In genomic region chr3:17507480-17507879, GRCh38 we compare ENCODE assay signal across 20 cellular contexts.
DNase-seq lines count a peak whose midpoint lies in the region; ATAC-seq, FAIRE-seq and TF ChIP-seq lines count a peak whose summit lies in the region.
"Had no signal": no experiment of that assay in that cellular context is flagged by ENCODE, and none has a peak within 500 bp of the region (broad histone marks: within the 10 kb centered on the region; RNA-seq: fewer than 3 reads in every experiment).

No MANE protein-coding gene starts in this region.

- peak overlapping the region; percentile 9; the same call in 1 of the 3 replicates for H3K4me2 ChIP-seq in A549
- H3K4me2 ChIP-seq in PC-3 (ENCODE audit: low read length) = peak overlapping the region; percentile 5; the same call in 1 of the 2 replicates
- H3K4me2 ChIP-seq: BLaER1 had no signal

- TF ChIP-seq POLR2A in A549 (IDR thresholded peaks at IDR 0.05; ENCODE audit: low read length) = no peak

- FAIRE-seq in A549 (lab: Jason Lieb, UNC) (no peak), kidney (lab: Jason Lieb, UNC) (peak; percentile 44)
- FAIRE-seq: D721Med, GM12891, GM19239 had no signal

- no peaks in the 10 kb centered on the region for H4K20me1 ChIP-seq in PC-3 (ENCODE audit: low read length)

- BruUV-seq in PC-3 (replicated peaks; lab: Mats Ljungman, UMichigan) = no TSS peak

- no peak for DNase-seq in A549 (ENCODE audit: low read depth in 1 of 2, low spot score in 1 of 2)
- peak; percentile 40 for DNase-seq in PC-3
- DNase-seq in kidney = no peak
- DNase-seq in CD4-positive, alpha-beta memory T cell = no peak
- DNase-seq: ACHN; BE2C; C1 segment of cervical spinal cord; Caco-2; Calu3; CD4-positive, CD25-positive, alpha-beta regulatory T cell; CD8-positive, alpha-beta T cell; DMS79 treated with DMSO at 0.1 percent for 48 hours; GF-D8 had no signal

- no peaks in the 10 kb centered on the region for H3K27me3 Mint-ChIP-seq in CD4-positive, alpha-beta memory T cell
- H3K27me3 Mint-ChIP-seq: CD4-positive, CD25-positive, alpha-beta regulatory T cell had no signal

- H3K4me1 ChIP-seq in A549 (peaks cover 40% of the 10 kb centered on the region), PC-3 (ENCODE audit: insufficient read depth, low read length) (peaks cover 16% of the 10 kb centered on the region), kidney (ENCODE audit: control insufficient read depth in 1 of 2, insufficient read depth in 1 of 2, low read depth in 1 of 2, low read length in 2 of 2) (peaks cover 0 to 2% of the 10 kb centered on the region in 2 donors)
- H3K4me1 ChIP-seq in CD4-positive, alpha-beta memory T cell (ENCODE audit: insufficient read depth, low read length) = no peaks in the 10 kb centered on the region
- H3K4me1 ChIP-seq: BE2C, BLaER1 had no signal

- H3K4me3 Mint-ChIP-seq in CD4-positive, alpha-beta memory T cell = no peak overlapping the region
- H3K4me3 Mint-ChIP-seq: CD14-positive monocyte; CD4-positive, CD25-positive, alpha-beta regulatory T cell; CD8-positive, alpha-beta T cell had no signal

- no peaks in the 10 kb centered on the region for H3K4me1 Mint-ChIP-seq in CD4-positive, alpha-beta memory T cell
- H3K4me1 Mint-ChIP-seq: CD14-positive monocyte had no signal

- CTCF ChIA-PET in A549 (lab: Yijun Ruan, JAX) (no interaction called here), PC-3 (lab: Charles Lee) (no interaction called here)
- CTCF ChIA-PET in CD4-positive, alpha-beta memory T cell (lab: Charles Lee; ENCODE audit: partially characterized antibody) = no interaction called here

- no peak overlapping the region for H2AFZ ChIP-seq in PC-3 (ENCODE audit: low read length)

- TF ChIP-seq RAD21 in A549 (conservative IDR thresholded peaks at IDR 0.05 in 1 of 2, IDR thresholded peaks at IDR 0.05 in 1 of 2) = no peak

- no peaks in the 10 kb centered on the region for H3K9me2 ChIP-seq in PC-3 (replicated peaks; ENCODE audit: low read length)

- H3K9me3 ChIP-seq in A549 (no peaks in the 10 kb centered on the region), PC-3 (ENCODE audit: low read length) (no peaks in the 10 kb centered on the region), kidney (ENCODE audit: control insufficient read depth in 1 of 2, low read length in 2 of 2) (no peaks in the 10 kb centered on the region)
- H3K9me3 ChIP-seq in CD4-positive, alpha-beta memory T cell (ENCODE audit: control insufficient read depth in 1 of 2, low read length in 2 of 2) = no peaks in the 10 kb centered on the region
- H3K9me3 ChIP-seq: BE2C, BLaER1, Caco-2 had no signal

- H3K36me3 Mint-ChIP-seq in CD4-positive, alpha-beta memory T cell = peaks cover 4 to 6% of the 10 kb centered on the region in 2 donors

- no peak for TF ChIP-seq EP300 in A549 (IDR thresholded peaks at IDR 0.05)

- no peaks in the 10 kb centered on the region for H3K79me2 ChIP-seq in PC-3 (ENCODE audit: low read length)

- H3K27ac ChIP-seq in A549 (no peak overlapping the region), PC-3 (ENCODE audit: low read length) (no peak overlapping the region), kidney (ENCODE audit: low read depth in 2 of 2, low read length in 2 of 2) (no peak overlapping the region)
- H3K27ac ChIP-seq in CD4-positive, alpha-beta memory T cell (ENCODE audit: low read depth, low read length) = no peak overlapping the region
- H3K27ac ChIP-seq: 22Rv1, BLaER1 had no signal

- H3K36me3 ChIP-seq in PC-3 (ENCODE audit: low read depth, low read length) (no peaks in the 10 kb centered on the region), kidney (ENCODE audit: control insufficient read depth in 1 of 2, insufficient read depth in 2 of 2, low read length in 2 of 2) (no peaks in the 10 kb centered on the region)
- H3K36me3 ChIP-seq in CD4-positive, alpha-beta memory T cell (ENCODE audit: insufficient read depth, low read length) = no peaks in the 10 kb centered on the region
- H3K36me3 ChIP-seq: BE2C had no signal

- ATAC-seq in A549 = no peak
- ATAC-seq in PC-3 = peak; percentile 63
- ATAC-seq in HG02840 (IDR thresholded peaks at IDR 0.05; ENCODE audit: low FRiP score, unreplicated experiment) = no peak
- ATAC-seq: CD8-positive, alpha-beta T cell had no signal

- H3F3A ChIP-seq in PC-3 (ENCODE audit: low read length, unreplicated experiment) = no peaks in the 10 kb centered on the region

- H3K27ac Mint-ChIP-seq in CD4-positive, alpha-beta memory T cell = no peak overlapping the region
- H3K27ac Mint-ChIP-seq: CD14-positive monocyte; CD4-positive, CD25-positive, alpha-beta regulatory T cell; CD8-positive, alpha-beta T cell had no signal

- H3K9me3 Mint-ChIP-seq in CD4-positive, alpha-beta memory T cell = no peaks in the 10 kb centered on the region
- H3K9me3 Mint-ChIP-seq: CD14-positive monocyte; CD4-positive, CD25-positive, alpha-beta regulatory T cell; CD8-positive, alpha-beta T cell had no signal

- POLR2A ChIA-PET in A549 (lab: Yijun Ruan, JAX) (interaction anchor here (0.7 kb wide), 1 partner anchor 11 kb away, joined by 4 read pairs; no protein-coding TSS in a partner anchor), PC-3 (lab: Charles Lee; ENCODE audit: unreplicated experiment) (no interaction called here)
- POLR2A ChIA-PET in CD4-positive, alpha-beta memory T cell (lab: Charles Lee; ENCODE audit: partially characterized antibody) = no interaction called here

- H3K4me3 ChIP-seq in A549 (no peak overlapping the region), PC-3 (ENCODE audit: low read length) (no peak overlapping the region), kidney (ENCODE audit: low read length in 2 of 2) (no peak overlapping the region)
- H3K4me3 ChIP-seq in CD4-positive, alpha-beta memory T cell (ENCODE audit: low read length in 2 of 2) = no peak overlapping the region
- H3K4me3 ChIP-seq: BLaER1 had no signal

- H3K27me3 ChIP-seq in PC-3 (ENCODE audit: low read length) = no peaks in the 10 kb centered on the region
- no peaks in the 10 kb centered on the region for H3K27me3 ChIP-seq in CD4-positive, alpha-beta memory T cell (ENCODE audit: insufficient read depth, low read length)
- H3K27me3 ChIP-seq: BE2C, BLaER1 had no signal

- TF ChIP-seq CTCF in A549 (IDR thresholded peaks at IDR 0.05) (no peak), PC-3 (conservative IDR thresholded peaks at IDR 0.05; ENCODE audit: low read depth, low read length) (no peak), kidney (IDR thresholded peaks at IDR 0.05; ENCODE audit: borderline replicate concordance, extremely low read depth, insufficient read depth) (no peak)

- intact Hi-C loops in PC-3 (cut with micrococcal nuclease) (loop anchor here (5.0 kb wide), 2 partner anchors 85 to 235 kb away; partner anchors contain the start of gene TBC1D5), kidney (cut with DNase I) (no loop called here)
- intact Hi-C loops in CD4-positive, alpha-beta memory T cell (cut with micrococcal nuclease) = no loop called here

- H3K9ac ChIP-seq in PC-3 (ENCODE audit: low read length) (no peak overlapping the region), kidney (ENCODE audit: low read length in 2 of 2) (no peak overlapping the region)
- H3K9ac ChIP-seq: BLaER1 had no signal

TF ChIP-seq in A549, 52 proteins besides CTCF, POLR2A, EP300 and RAD21:
- 0 out of 2 replicates have a peak, but pooled peaks have one; percentile 28 for TF ChIP-seq HMGXB4 (CRISPR knock-in tag; IDR thresholded peaks at IDR 0.05; ENCODE audit: borderline replicate concordance)
- no peak for TF ChIP-seq ZNF302 (CRISPR knock-in tag; IDR thresholded peaks at IDR 0.05)
- no peak for TF ChIP-seq HOXA7 (CRISPR knock-in tag; IDR thresholded peaks at IDR 0.05)
